In genomic region chr12:67275380-67275913, GRCh38 we compare ENCODE assay signal across 18 cellular contexts. TPM values are rescaled to one million over a fixed set of nuclear protein-coding genes. Genes with fewer than 3 reads are reported as not detected.
DNase-seq lines count a peak whose midpoint lies in the region; ATAC-seq, FAIRE-seq and TF ChIP-seq lines count a peak whose summit lies in the region.
"Had no signal": no experiment of that assay in that cellular context is flagged by ENCODE, and none has a peak within 500 bp of the region (broad histone marks: within the 10 kb centered on the region; RNA-seq: fewer than 3 reads in every experiment).

No MANE protein-coding gene starts in this region.

- no peak for TF ChIP-seq CTCF in HepG2 (CRISPR knock-in tag; IDR thresholded peaks at IDR 0.05)

- H3K79me2 ChIP-seq in HepG2 (ENCODE audit: insufficient read depth, low read length) = peaks cover 100% of the 10 kb centered on the region

- H3K27ac Mint-ChIP-seq in CD4-positive, CD25-positive, alpha-beta regulatory T cell = peak overlapping the region; percentile 48 to 79 (median 74)
- peak overlapping the region; percentile 34 to 83 for H3K27ac Mint-ChIP-seq in T-cell

- TF ChIP-seq EP300 in HepG2 (IDR thresholded peaks at IDR 0.05; ENCODE audit: low read depth in 2 of 2, low read length in 2 of 2) (no peak), HepG2 (CRISPR knock-in tag; IDR thresholded peaks at IDR 0.05; ENCODE audit: borderline replicate concordance) (no peak)

- H3K36me3 Mint-ChIP-seq in CD4-positive, CD25-positive, alpha-beta regulatory T cell = peaks cover 18% of the 10 kb centered on the region
- H3K36me3 Mint-ChIP-seq in T-cell = peaks cover 35% of the 10 kb centered on the region

- in situ Hi-C loops in HepG2 (cut with HindIII; ENCODE audit: extremely low pct_ligation_motif_present, low pct_unique_long_range_greater_than_20kb) = no loop called here

- POLR2A ChIA-PET in T-cell (lab: Charles Lee) = no interaction called here
- POLR2A ChIA-PET in HepG2 (lab: Yijun Ruan, JAX) = no interaction called here

- peaks cover 57 to 96% (median 77%) of the 10 kb centered on the region in 4 donors for H3K4me1 Mint-ChIP-seq in CD4-positive, CD25-positive, alpha-beta regulatory T cell
- H3K4me1 Mint-ChIP-seq in T-cell = peaks cover 93 to 95% (median 95%) of the 10 kb centered on the region in 3 donors

- no peaks in the 10 kb centered on the region for H3K9me3 ChIP-seq in CD4-positive, CD25-positive, alpha-beta regulatory T cell (ENCODE audit: control insufficient read depth in 2 of 2, low read length in 2 of 2)
- H3K9me3 ChIP-seq in HepG2 (ENCODE audit: low read length) (no peaks in the 10 kb centered on the region), small intestine (ENCODE audit: control insufficient read depth, low read depth) (no peaks in the 10 kb centered on the region)
- H3K9me3 ChIP-seq: prostate gland had no signal

- H3K9ac ChIP-seq in HepG2 (ENCODE audit: insufficient read depth, low read depth, low read length) = no peak overlapping the region

- no peak overlapping the region for H2AFZ ChIP-seq in HepG2 (ENCODE audit: low read length)

- no peaks in the 10 kb centered on the region for H3K27me3 Mint-ChIP-seq in CD4-positive, CD25-positive, alpha-beta regulatory T cell
- H3K27me3 Mint-ChIP-seq in T-cell = no peaks in the 10 kb centered on the region
- H3K27me3 Mint-ChIP-seq: activated CD8-positive, alpha-beta memory T cell treated with anti-CD3 and anti-CD28 coated beads, Interleukin-2, amount 10 ng/mL, durations not matched to agents 7 days and 5 days; activated naive CD8-positive, alpha-beta T cell treated with anti-CD3 and anti-CD28 coated beads, Interleukin-2, amount 10 ng/mL, durations not matched to agents 7 days and 5 days; central memory CD8-positive, alpha-beta T cell had no signal

- H3K4me2 ChIP-seq in HepG2 (ENCODE audit: low read depth, low read length) = no peak overlapping the region

- DNase-seq in CD4-positive, CD25-positive, alpha-beta regulatory T cell = no peak
- DNase-seq in EH (ENCODE audit: low read depth) = peak; percentile 22
- DNase-seq in T-cell = no peak
- DNase-seq in HepG2 (ENCODE audit: low spot score) = peak; percentile 46
- no peak for DNase-seq in OCI-M2 (lab: John Stamatoyannopoulos, UW; ENCODE audit: unreplicated experiment)
- no peak for DNase-seq in NCI-H69 (lab: John Stamatoyannopoulos, UW)
- DNase-seq in AG08395 (ENCODE audit: low spot score) = no peak
- DNase-seq in small intestine = no peak
- DNase-seq: activated CD8-positive, alpha-beta memory T cell treated with anti-CD3 and anti-CD28 coated beads, Interleukin-2, amount 10 ng/mL, durations not matched to agents 7 days and 5 days; activated naive CD8-positive, alpha-beta T cell treated with anti-CD3 and anti-CD28 coated beads, Interleukin-2, amount 10 ng/mL, durations not matched to agents 7 days and 5 days; MM.1S; NCI-H2081; NCI-H774; SHP77 had no signal

- peaks cover 69% of the 10 kb centered on the region for H4K20me1 ChIP-seq in HepG2 (ENCODE audit: insufficient read depth, low read length)

- no peaks in the 10 kb centered on the region for H3K9me3 Mint-ChIP-seq in CD4-positive, CD25-positive, alpha-beta regulatory T cell
- no peaks in the 10 kb centered on the region for H3K9me3 Mint-ChIP-seq in T-cell
- H3K9me3 Mint-ChIP-seq: activated naive CD8-positive, alpha-beta T cell treated with anti-CD3 and anti-CD28 coated beads, Interleukin-2, amount 10 ng/mL, durations not matched to agents 7 days and 5 days; central memory CD8-positive, alpha-beta T cell had no signal

- H3K27ac ChIP-seq in CD4-positive, CD25-positive, alpha-beta regulatory T cell (ENCODE audit: insufficient read depth, low read length, poor library complexity, severe bottlenecking) = no peak overlapping the region
- H3K27ac ChIP-seq in HepG2 (ENCODE audit: extremely low read length, insufficient read depth, low read length) (peak overlapping the region; percentile 7), small intestine (ENCODE audit: low read depth in 1 of 2, low read length in 1 of 2) (no peak overlapping the region)
- H3K27ac ChIP-seq: prostate gland had no signal

- CTCF ChIA-PET in T-cell (lab: Charles Lee) (no interaction called here), HepG2 (lab: Yijun Ruan, JAX; ENCODE audit: low intra/inter-chr PET ratio, low total read pairs) (no interaction called here)

- no peak for TF ChIP-seq RAD21 in HepG2 (CRISPR knock-in tag; IDR thresholded peaks at IDR 0.05)

- peak overlapping the region; percentile 22 for H3K4me3 ChIP-seq in CD4-positive, CD25-positive, alpha-beta regulatory T cell (ENCODE audit: low read depth, low read length)
- H3K4me3 ChIP-seq in HepG2 (replicated peaks in 1 of 3; ENCODE audit: insufficient read depth in 1 of 3, low read depth in 2 of 3, low read length in 3 of 3) = no peak overlapping the region
- H3K4me3 ChIP-seq in small intestine (ENCODE audit: low read depth in 1 of 2, low read length in 2 of 2) = no peak overlapping the region
- H3K4me3 ChIP-seq: prostate gland had no signal

- 31% methylated on average over 6 of the region's 6 CpGs for WGBS in HepG2 (ENCODE audit: low lambda C conversion rate)
- 81 to 89% (median 89%) methylated on average over 6 of the region's 6 CpGs for WGBS in small intestine, 3 donors

- H3K4me1 ChIP-seq in CD4-positive, CD25-positive, alpha-beta regulatory T cell (ENCODE audit: control insufficient read depth, insufficient read depth, low read length, poor library complexity, severe bottlenecking) = peaks cover 66% of the 10 kb centered on the region
- H3K4me1 ChIP-seq in HepG2 (ENCODE audit: insufficient read depth, low read length) (peaks cover 52% of the 10 kb centered on the region), small intestine (ENCODE audit: control insufficient read depth in 2 of 2, insufficient read depth in 1 of 2, low read depth in 1 of 2, low read length in 1 of 2) (peaks cover 6 to 13% of the 10 kb centered on the region in 2 donors)
- H3K4me1 ChIP-seq: prostate gland had no signal

- intact Hi-C loops in HepG2 (cut with micrococcal nuclease; ENCODE audit: unreplicated experiment) = loop anchor here (1.0 kb wide), 1 partner anchor 10 kb away; no protein-coding TSS in a partner anchor

- no peak for TF ChIP-seq POLR2A in HepG2 (IDR thresholded peaks at IDR 0.05; ENCODE audit: insufficient read depth in 1 of 2, low read depth in 2 of 2, low read length in 2 of 2)

- FAIRE-seq in HepG2 (lab: Jason Lieb, UNC) = no peak
- no peak for FAIRE-seq in small intestine (lab: Jason Lieb, UNC)
- FAIRE-seq: islet of Langerhans, TTC549 had no signal

- BruUV-seq in HepG2 (replicated peaks; lab: Mats Ljungman, UMichigan) = no TSS peak

- H3K27me3 ChIP-seq in CD4-positive, CD25-positive, alpha-beta regulatory T cell (ENCODE audit: control insufficient read depth, insufficient read depth, low read length) = no peaks in the 10 kb centered on the region
- H3K27me3 ChIP-seq in HepG2 (ENCODE audit: control insufficient read depth in 1 of 2, insufficient read depth in 2 of 2, low read length in 2 of 2) (no peaks in the 10 kb centered on the region; a peak in 1 of 5 replicates), small intestine (ENCODE audit: control insufficient read depth in 2 of 2, insufficient read depth in 2 of 2, low read length in 2 of 2) (no peaks in the 10 kb centered on the region)

- ATAC-seq in CD4-positive, CD25-positive, alpha-beta regulatory T cell (ENCODE audit: low read depth in 2 of 2) = no peak
- ATAC-seq in T-cell (replicated peaks in 1 of 4) (no peak), HepG2 (peak; percentile 95)
- ATAC-seq: activated CD8-positive, alpha-beta memory T cell treated with anti-CD3 and anti-CD28 coated beads, Interleukin-2, amount 10 ng/mL, durations not matched to agents 7 days and 5 days had no signal

- peak overlapping the region; percentile 18 to 69 (median 58) for H3K4me3 Mint-ChIP-seq in CD4-positive, CD25-positive, alpha-beta regulatory T cell
- H3K4me3 Mint-ChIP-seq in T-cell = peak overlapping the region; percentile 22 to 54 (median 54)
- H3K4me3 Mint-ChIP-seq: activated CD8-positive, alpha-beta memory T cell treated with anti-CD3 and anti-CD28 coated beads, Interleukin-2, amount 10 ng/mL, durations not matched to agents 7 days and 5 days; central memory CD8-positive, alpha-beta T cell had no signal

- H3K36me3 ChIP-seq in CD4-positive, CD25-positive, alpha-beta regulatory T cell (ENCODE audit: control insufficient read depth, insufficient read depth, low read length) = peaks cover 5% of the 10 kb centered on the region
- peaks cover 0 to 4% of the 10 kb centered on the region in 2 experiments; a peak in 2 of 5 replicates for H3K36me3 ChIP-seq in HepG2 (replicated peaks in 1 of 2; ENCODE audit: control insufficient read depth in 1 of 2, insufficient read depth in 2 of 2, low read length in 2 of 2)
- no peaks in the 10 kb centered on the region for H3K36me3 ChIP-seq in small intestine (ENCODE audit: control insufficient read depth in 2 of 2, insufficient read depth in 2 of 2, low read length in 2 of 2)
- H3K36me3 ChIP-seq: prostate gland had no signal

RNA-seq across cellular contexts. Expression of gene CAND1, which starts 6.3 kb away (rescaled TPM):
- 111 TPM for total RNA-seq in CD4-positive, CD25-positive, alpha-beta regulatory T cell
- 10 to 100 TPM; 69.9 to 94.4 (median 79.7) TPM for polyA plus RNA-seq in CD4-positive, CD25-positive, alpha-beta regulatory T cell
- total RNA-seq in T-cell = 100 to 1,000 TPM in 4 of 5 donors, 10 to 100 TPM in 1; 91.4 to 113 (median 107) TPM
- 138 and 241 TPM in 2 replicates for total RNA-seq in HepG2 (2016; rRNA removed; fragmentation: Illumina TruSeq; extraction: Trizol)
- total RNA-seq in HepG2 (2016; cell fraction: cytosol; rRNA removed; fragmentation: Illumina TruSeq; extraction: Trizol; ENCODE audit: low read depth) = 6.2 and 6.5 TPM in 2 replicates
- total RNA-seq in HepG2 (2016; cell fraction: insoluble cytoplasmic fraction; rRNA removed; fragmentation: Illumina TruSeq; extraction: Trizol) = 141 and 235 TPM in 2 replicates
- total RNA-seq in HepG2 (2016; cell fraction: membrane; rRNA removed; fragmentation: Illumina TruSeq; extraction: Trizol) = 43.2 and 45.5 TPM in 2 replicates
- 120 and 125 TPM in 2 replicates for total RNA-seq in HepG2 (2016; cell fraction: nucleus; rRNA removed; fragmentation: Illumina TruSeq; extraction: Trizol)
- 39.2 and 56.2 TPM in 2 replicates for polyA plus RNA-seq in HepG2 (2011; rRNA removed)
- polyA plus RNA-seq in HepG2 (2011; cell fraction: cytosol; rRNA removed) = 13.0 and 22.8 TPM in 2 replicates
- polyA plus RNA-seq in HepG2 (2011; cell fraction: nucleus; rRNA removed) = 25.8 and 28.3 TPM in 2 replicates
- 44.9 and 55.6 TPM in 2 replicates for polyA plus RNA-seq in HepG2 (2012)
- 2.3 and 3.2 TPM in 2 replicates for polyA plus RNA-seq in HepG2 (2016; cell fraction: cytosol; fragmentation: Illumina TruSeq; extraction: Trizol; ENCODE audit: low read depth)
- polyA plus RNA-seq in HepG2 (2016; cell fraction: insoluble cytoplasmic fraction; fragmentation: Illumina TruSeq; extraction: Trizol; ENCODE audit: low read depth) = 90.7 and 101 TPM in 2 replicates
- polyA plus RNA-seq in HepG2 (2016; cell fraction: membrane; fragmentation: Illumina TruSeq; extraction: Trizol; ENCODE audit: low read depth) = 8.6 and 11.2 TPM in 2 replicates
- polyA plus RNA-seq in HepG2 (2016; cell fraction: nucleus; fragmentation: Illumina TruSeq; extraction: Trizol; ENCODE audit: insufficient read depth, low read depth) = 71.6 and 74.8 TPM in 2 replicates
- polyA minus RNA-seq in HepG2 (2011; rRNA and poly(A)+ RNA removed; ENCODE audit: low replicate concordance) = 52.6 and 81.8 TPM in 2 replicates
- 51.5 and 58.3 TPM in 2 replicates for polyA minus RNA-seq in HepG2 (2011; cell fraction: cytosol; rRNA and poly(A)+ RNA removed)
- polyA minus RNA-seq in HepG2 (2011; cell fraction: nucleus; rRNA and poly(A)+ RNA removed) = 143 and 156 TPM in 2 replicates
- polyA plus RNA-seq in small intestine = 10 to 100 TPM; 16.3 to 30.2 (median 18.6) TPM

Comparison
In these comparisons a context has a peak if more than half of its experiments do, and no peak if none do; other contexts are left out.
1. DNase-seq: peak in EH (single experiment) and HepG2 (single experiment); none in CD4-positive, CD25-positive, alpha-beta regulatory T cell (0 of 3), T-cell (0 of 34), OCI-M2 (single experiment), NCI-H69 (single experiment), AG08395 (single experiment) and small intestine (single experiment).